8 cellular contexts compared by ENCODE assay signal in the genomic region with DNA sequence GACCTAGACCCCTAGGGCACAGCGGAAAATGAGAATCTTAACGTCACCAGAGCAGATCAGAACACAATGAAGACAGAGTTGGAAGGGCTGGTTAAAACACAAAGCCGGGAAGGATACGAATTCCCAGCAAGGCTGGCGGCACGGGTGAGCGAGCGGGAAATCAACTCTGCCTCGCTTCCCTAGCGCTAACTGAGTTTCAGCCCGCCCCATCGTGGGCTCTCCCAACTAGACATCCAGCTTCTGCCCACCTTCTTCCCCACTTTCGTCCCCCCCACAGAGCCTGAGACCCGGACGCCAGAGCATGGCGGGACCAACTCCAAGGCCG. TPM values are rescaled to one million over a fixed set of nuclear protein-coding genes. Genes with fewer than 3 reads are reported as not detected.
DNase-seq lines count a peak whose midpoint lies in the region; ATAC-seq, FAIRE-seq and TF ChIP-seq lines count a peak whose summit lies in the region.

No MANE protein-coding gene starts in this region.

- H3K79me2 ChIP-seq in mammary epithelial cell (ENCODE audit: insufficient read depth, low read length), result peaks cover 50% of the 10 kb centered on the region

- H3K27me3 Mint-ChIP-seq in mesothelial cell of epicardium (ENCODE audit: low read depth), result no peaks in the 10 kb centered on the region

- H4K20me1 ChIP-seq in mammary epithelial cell (ENCODE audit: insufficient read depth, low read length), result no peaks in the 10 kb centered on the region

- no peak for DNase-seq in mammary epithelial cell
- peak in 1 of 2 experiments; percentile 19 for DNase-seq in mesothelial cell of epicardium (ENCODE audit: low spot score in 2 of 2, unreplicated experiment in 2 of 2)
- DNase-seq in DMS 273 (lab: John Stamatoyannopoulos, UW; ENCODE audit: unreplicated experiment), result no peak
- no peak for DNase-seq in GM12891 (ENCODE audit: insufficient read length, low spot score)
- DNase-seq in activated CD8-positive, alpha-beta memory T cell treated with anti-CD3 and anti-CD28 coated beads, Interleukin-2, amount 50 U/mL, for 4 hours, result no peak

- H3K36me3 ChIP-seq in mammary epithelial cell (ENCODE audit: insufficient read depth, low read length), result peaks cover 10% of the 10 kb centered on the region

- H3K27ac Mint-ChIP-seq in mesothelial cell of epicardium, result peak overlapping the region; percentile 99

- peaks cover 11% of the 10 kb centered on the region for H3K9me3 ChIP-seq in mammary epithelial cell (replicated peaks; ENCODE audit: insufficient read depth, low read length)

- no peak for TF ChIP-seq CTCF in 22Rv1 (IDR thresholded peaks at IDR 0.05)
- no peak for TF ChIP-seq CTCF in mammary epithelial cell (conservative IDR thresholded peaks at IDR 0.05 in 1 of 2, IDR thresholded peaks at IDR 0.05 in 1 of 2; ENCODE audit: extremely low read depth in 1 of 2, insufficient read depth in 1 of 2, low read depth in 1 of 2, low read length in 2 of 2)
- no peak for TF ChIP-seq CTCF in mesothelial cell of epicardium (IDR thresholded peaks at IDR 0.05; ENCODE audit: unreplicated experiment)

- intact Hi-C loops in mammary epithelial cell (cut with micrococcal nuclease), result loop anchor here (1.0 to 5.0 kb wide), 2 partner anchors 34 to 36 kb away; partner anchors contain the start of gene KANSL2

- in situ Hi-C loops in mammary epithelial cell (cut with MboI; ENCODE audit: low sequenced_read_pairs in 2 of 2), result no loop called here

- CTCF ChIA-PET in mammary epithelial cell (lab: Charles Lee; ENCODE audit: low non-redundant PET), result no interaction called here

- H3K4me3 ChIP-seq in mammary epithelial cell (replicated peaks in 1 of 3; ENCODE audit: insufficient read depth in 1 of 3, low read depth in 2 of 3, low read length in 3 of 3), result peak overlapping the region; percentile 63 to 88 (median 84)

- H3K9ac ChIP-seq in mammary epithelial cell (ENCODE audit: insufficient read depth, low read length), result peak overlapping the region; percentile 98

- H3K27ac ChIP-seq in 22Rv1 (peak overlapping the region; percentile 99), mammary epithelial cell (ENCODE audit: insufficient read depth, low read depth, low read length) (peak overlapping the region; percentile 92)

- 0% methylated on average over 13 of the region's 17 CpGs for WGBS in mammary epithelial cell (ENCODE audit: low coverage, missing lambda C conversion rate)

- peak overlapping the region; percentile 89 for H3K4me3 Mint-ChIP-seq in mesothelial cell of epicardium

- peak overlapping the region; percentile 71 for H3K4me2 ChIP-seq in mammary epithelial cell (ENCODE audit: insufficient read depth, low read depth, low read length)

- H3K4me1 Mint-ChIP-seq in mesothelial cell of epicardium, result peaks cover 29% of the 10 kb centered on the region

- dilution Hi-C loops in mammary epithelial cell (cut with HindIII; ENCODE audit: low sequenced_read_pairs), result no loop called here

- BruUV-seq in mammary epithelial cell (replicated peaks; lab: Mats Ljungman, UMichigan), result TSS peak; percentile 57

- H3K4me1 ChIP-seq in mammary epithelial cell (ENCODE audit: insufficient read depth, low read length), result peaks cover 21% of the 10 kb centered on the region

- peak; percentile 24 for ATAC-seq in HG03135 (IDR thresholded peaks at IDR 0.05; ENCODE audit: unreplicated experiment)
- ATAC-seq in HG03039 (IDR thresholded peaks at IDR 0.05; ENCODE audit: unreplicated experiment), result no peak

- no peak for FAIRE-seq in GM12891 (lab: Jason Lieb, UNC)

- H3K9me3 Mint-ChIP-seq in mesothelial cell of epicardium, result peaks cover 8% of the 10 kb centered on the region

- peak overlapping the region; percentile 80 for H2AFZ ChIP-seq in mammary epithelial cell (ENCODE audit: low read depth, low read length)

- no peaks in the 10 kb centered on the region for H3K27me3 ChIP-seq in mammary epithelial cell (ENCODE audit: insufficient read depth, low read length)

- peaks cover 11% of the 10 kb centered on the region for H3K36me3 Mint-ChIP-seq in mesothelial cell of epicardium

- TF ChIP-seq POLR2A in GM12891 (IDR thresholded peaks at IDR 0.05; ENCODE audit: low read depth, low read length), result no peak

TF ChIP-seq in GM12891, 5 proteins besides CTCF, POLR2A, EP300 and RAD21:
- no peak for TF ChIP-seq PAX5 (IDR thresholded peaks at IDR 0.05; ENCODE audit: insufficient read depth, low read length, severe bottlenecking)
- no peak for TF ChIP-seq TAF1 (IDR thresholded peaks at IDR 0.05; ENCODE audit: low read depth, low read length)
- TF ChIP-seq SPI1 (IDR thresholded peaks at IDR 0.05; ENCODE audit: low read depth, low read length), result no peak
- no peak for TF ChIP-seq POU2F2 (IDR thresholded peaks at IDR 0.05; ENCODE audit: low read depth, low read length)
- TF ChIP-seq POLR2AphosphoS5 (IDR thresholded peaks at IDR 0.05; ENCODE audit: low read depth, low read length), result no peak

RNA-seq across cellular contexts. Expression of gene CCNT1, which starts 0.4 kb away (rescaled TPM):
- total RNA-seq in mammary epithelial cell (10 to 100 TPM; 31.5 to 49.1 TPM), mesothelial cell of epicardium (50.4 to 54.7 TPM (median 52.5 TPM) in 3 replicates)
- polyA plus RNA-seq in mammary epithelial cell, result 24.2 TPM
- polyA minus RNA-seq in mammary epithelial cell, result 50.2 TPM
- 10.6 TPM for polyA plus RNA-seq in GM12891 (2012; ENCODE audit: low read depth, missing spikeins)

RNA-seq across cellular contexts. Expression of gene KANSL2, which starts 34.1 kb away (rescaled TPM):
- total RNA-seq in mammary epithelial cell (10 to 100 TPM; 36.0 to 38.3 TPM), mesothelial cell of epicardium (48.3 to 53.7 TPM (median 48.4 TPM) in 3 replicates)
- 39.5 TPM for polyA plus RNA-seq in mammary epithelial cell
- polyA minus RNA-seq in mammary epithelial cell, result 53.8 TPM
- polyA plus RNA-seq in GM12891 (2012; ENCODE audit: low read depth, missing spikeins), result 18.4 TPM
